ENCODE assay signal across 10 cellular contexts in genomic region chr2:62200868-62201267, GRCh38. TPM values are rescaled to one million over a fixed set of nuclear protein-coding genes. Genes with fewer than 3 reads are reported as not detected.
DNase-seq lines count a peak whose midpoint lies in the region; ATAC-seq and TF ChIP-seq lines count a peak whose summit lies in the region.
"Had no signal": no experiment of that assay in that cellular context is flagged by ENCODE, and none has a peak within 500 bp of the region (broad histone marks: within the 10 kb centered on the region; RNA-seq: fewer than 3 reads in every experiment).

No MANE protein-coding gene starts in this region.

- peaks cover 18% of the 10 kb centered on the region for H3K36me3 Mint-ChIP-seq in activated CD4-positive, alpha-beta T cell treated with anti-CD3 and anti-CD28 coated beads, Interleukin-2, amount 10 ng/mL, durations not matched to agents 24 days and 14 days (ENCODE audit: low read depth)
- peaks cover 54% of the 10 kb centered on the region for H3K36me3 Mint-ChIP-seq in activated CD8-positive, alpha-beta T cell treated with anti-CD3 and anti-CD28 coated beads for 36 hours (ENCODE audit: low read depth)
- no peaks in the 10 kb centered on the region for H3K36me3 Mint-ChIP-seq in natural killer cell treated with Interleukin-12 subunit alpha and Interleukin-12 subunit beta and Interleukin-15 and Interleukin-18, amount 100 ng/mL, for 72 hours

- no peaks in the 10 kb centered on the region for H3K9me3 Mint-ChIP-seq in activated CD4-positive, alpha-beta T cell treated with anti-CD3 and anti-CD28 coated beads, Interleukin-2, amount 10 ng/mL, durations not matched to agents 24 days and 14 days
- H3K9me3 Mint-ChIP-seq in activated CD8-positive, alpha-beta T cell treated with anti-CD3 and anti-CD28 coated beads for 36 hours = no peaks in the 10 kb centered on the region
- H3K9me3 Mint-ChIP-seq in natural killer cell treated with Interleukin-12 subunit alpha and Interleukin-12 subunit beta and Interleukin-15 and Interleukin-18, amount 100 ng/mL, for 72 hours = peaks cover 3% of the 10 kb centered on the region

- no peaks in the 10 kb centered on the region for H3K27me3 Mint-ChIP-seq in activated CD4-positive, alpha-beta T cell treated with anti-CD3 and anti-CD28 coated beads, Interleukin-2, amount 10 ng/mL, durations not matched to agents 24 days and 14 days
- no peaks in the 10 kb centered on the region for H3K27me3 Mint-ChIP-seq in activated CD8-positive, alpha-beta T cell treated with anti-CD3 and anti-CD28 coated beads for 36 hours
- H3K27me3 Mint-ChIP-seq in natural killer cell treated with Interleukin-12 subunit alpha and Interleukin-12 subunit beta and Interleukin-15 and Interleukin-18, amount 100 ng/mL, for 72 hours = no peaks in the 10 kb centered on the region

- H3K27ac ChIP-seq in aorta (ENCODE audit: low read depth in 1 of 2, low read length in 2 of 2) = no peak overlapping the region
- no peak overlapping the region for H3K27ac ChIP-seq in right cardiac atrium (ENCODE audit: low read length)
- H3K27ac ChIP-seq: vagina had no signal

- H3K4me3 Mint-ChIP-seq in activated CD4-positive, alpha-beta T cell treated with anti-CD3 and anti-CD28 coated beads, Interleukin-2, amount 10 ng/mL, durations not matched to agents 24 days and 14 days = peak overlapping the region; percentile 89
- H3K4me3 Mint-ChIP-seq in activated CD8-positive, alpha-beta T cell treated with anti-CD3 and anti-CD28 coated beads for 36 hours = peak overlapping the region; percentile 96
- H3K4me3 Mint-ChIP-seq in natural killer cell treated with Interleukin-12 subunit alpha and Interleukin-12 subunit beta and Interleukin-15 and Interleukin-18, amount 100 ng/mL, for 72 hours = peak overlapping the region; percentile 86

- DNase-seq in activated CD4-positive, alpha-beta T cell treated with anti-CD3 and anti-CD28 coated beads, Interleukin-2, amount 10 ng/mL, durations not matched to agents 24 days and 14 days = no peak
- no peak for DNase-seq in activated CD4-positive, alpha-beta T cell treated with anti-CD3 and anti-CD28 coated beads for 4 hours
- DNase-seq in activated CD8-positive, alpha-beta T cell treated with anti-CD3 and anti-CD28 coated beads for 36 hours = no peak
- no peak for DNase-seq in natural killer cell treated with Interleukin-12 subunit alpha and Interleukin-12 subunit beta and Interleukin-15 and Interleukin-18, amount 100 ng/mL, for 72 hours (ENCODE audit: low spot score)
- DNase-seq in aorta = no peak
- DNase-seq in right cardiac atrium = no peak
- DNase-seq: kidney glomerular epithelial cell had no signal

- peaks cover 0 to 6% of the 10 kb centered on the region in 2 donors for H3K4me1 ChIP-seq in aorta (ENCODE audit: control insufficient read depth in 1 of 2, insufficient read depth in 2 of 2, low read length in 2 of 2)
- peaks cover 11% of the 10 kb centered on the region for H3K4me1 ChIP-seq in right cardiac atrium (ENCODE audit: control insufficient read depth, insufficient read depth, low read length)

- H3K9me3 ChIP-seq in aorta (ENCODE audit: control insufficient read depth, low read length) (no peaks in the 10 kb centered on the region), right cardiac atrium (ENCODE audit: control insufficient read depth, low read length) (no peaks in the 10 kb centered on the region)
- H3K9me3 ChIP-seq: vagina had no signal

- ATAC-seq in activated CD8-positive, alpha-beta T cell treated with anti-CD3 and anti-CD28 coated beads for 36 hours = no peak
- ATAC-seq in natural killer cell treated with Interleukin-12 subunit alpha and Interleukin-12 subunit beta and Interleukin-15 and Interleukin-18, amount 100 ng/mL, for 72 hours = no peak
- ATAC-seq in aorta (ENCODE audit: low FRiP score) (no peak), HG02870 (IDR thresholded peaks at IDR 0.05; ENCODE audit: unreplicated experiment) (no peak), right cardiac atrium (no peak)

- peaks cover 62% of the 10 kb centered on the region for H3K4me1 Mint-ChIP-seq in activated CD4-positive, alpha-beta T cell treated with anti-CD3 and anti-CD28 coated beads, Interleukin-2, amount 10 ng/mL, durations not matched to agents 24 days and 14 days
- peaks cover 70% of the 10 kb centered on the region for H3K4me1 Mint-ChIP-seq in activated CD8-positive, alpha-beta T cell treated with anti-CD3 and anti-CD28 coated beads for 36 hours (ENCODE audit: low read depth)
- peaks cover 65 to 72% of the 10 kb centered on the region in 2 donors for H3K4me1 Mint-ChIP-seq in natural killer cell treated with Interleukin-12 subunit alpha and Interleukin-12 subunit beta and Interleukin-15 and Interleukin-18, amount 100 ng/mL, for 72 hours (ENCODE audit: low read depth in 2 of 2)

- no peaks in the 10 kb centered on the region for H3K27me3 ChIP-seq in aorta (ENCODE audit: control insufficient read depth in 1 of 2, insufficient read depth in 2 of 2, low read length in 1 of 2)
- no peaks in the 10 kb centered on the region for H3K27me3 ChIP-seq in right cardiac atrium (ENCODE audit: control insufficient read depth, insufficient read depth)
- H3K27me3 ChIP-seq: vagina had no signal

- no peaks in the 10 kb centered on the region for H3K36me3 ChIP-seq in aorta (ENCODE audit: control insufficient read depth in 1 of 2, insufficient read depth in 2 of 2, low read length in 1 of 2)
- H3K36me3 ChIP-seq: vagina had no signal

- H3K4me3 ChIP-seq in GM12875 (ENCODE audit: low read depth, low read length) (peak overlapping the region; percentile 23), aorta (ENCODE audit: low read length in 2 of 2) (no peak overlapping the region), right cardiac atrium (ENCODE audit: low read length) (no peak overlapping the region)
- H3K4me3 ChIP-seq: vagina had no signal

- TF ChIP-seq CTCF in GM12875 (IDR thresholded peaks at IDR 0.05; ENCODE audit: borderline replicate concordance, insufficient read depth, low read depth, low read length) = no peak
- no peak for TF ChIP-seq CTCF in activated CD8-positive, alpha-beta T cell treated with anti-CD3 and anti-CD28 coated beads for 36 hours (IDR thresholded peaks at IDR 0.05)

- 78 to 80% methylated on average over 3 of the region's 3 CpGs for WGBS in aorta, 2 donors
- 66% methylated on average over 3 of the region's 3 CpGs for WGBS in right cardiac atrium

- intact Hi-C loops in activated CD4-positive, alpha-beta T cell treated with anti-CD3 and anti-CD28 coated beads, Interleukin-2, amount 10 ng/mL, durations not matched to agents 24 days and 14 days (cut with micrococcal nuclease) = loop anchor here (1.0 to 2.0 kb wide), 3 partner anchors 7 to 313 kb away; partner anchors contain the start of gene CCT4
- intact Hi-C loops in activated CD8-positive, alpha-beta T cell treated with anti-CD3 and anti-CD28 coated beads for 36 hours (cut with micrococcal nuclease) = loop anchor here (2.0 kb wide), 1 partner anchor 104 kb away; no protein-coding TSS in a partner anchor
- intact Hi-C loops in aorta (cut with DNase I) (no loop called here), right cardiac atrium (cut with DNase I) (no loop called here)

- CTCF ChIA-PET in activated CD8-positive, alpha-beta T cell treated with anti-CD3 and anti-CD28 coated beads for 36 hours (lab: Charles Lee) = interaction anchor here (0.7 to 3.4 kb wide), 8 partner anchors 9 to 282 kb away, joined by 3 to 12 read pairs (median 4); no protein-coding TSS in a partner anchor

- peak overlapping the region; percentile 92 for H3K27ac Mint-ChIP-seq in activated CD4-positive, alpha-beta T cell treated with anti-CD3 and anti-CD28 coated beads, Interleukin-2, amount 10 ng/mL, durations not matched to agents 24 days and 14 days
- peak overlapping the region; percentile 96 for H3K27ac Mint-ChIP-seq in activated CD8-positive, alpha-beta T cell treated with anti-CD3 and anti-CD28 coated beads for 36 hours
- H3K27ac Mint-ChIP-seq in natural killer cell treated with Interleukin-12 subunit alpha and Interleukin-12 subunit beta and Interleukin-15 and Interleukin-18, amount 100 ng/mL, for 72 hours = peak overlapping the region; percentile 67 to 86

- POLR2A ChIA-PET in activated CD8-positive, alpha-beta T cell treated with anti-CD3 and anti-CD28 coated beads for 36 hours (lab: Charles Lee) = interaction anchor here (0.9 to 9.3 kb wide), 7 partner anchors 9 to 113 kb away, joined by 3 to 112 read pairs (median 5); no protein-coding TSS in a partner anchor

RNA-seq across cellular contexts. Expression of gene B3GNT2, which starts 5.0 kb away (rescaled TPM):
- total RNA-seq in activated CD4-positive, alpha-beta T cell treated with anti-CD3 and anti-CD28 coated beads, Interleukin-2, amount 10 ng/mL, durations not matched to agents 24 days and 14 days = 30.4 and 30.9 TPM in 2 replicates
- 10 to 100 TPM; 44.3 to 45.5 TPM for total RNA-seq in activated CD8-positive, alpha-beta T cell treated with anti-CD3 and anti-CD28 coated beads for 36 hours
- total RNA-seq in natural killer cell treated with Interleukin-12 subunit alpha and Interleukin-12 subunit beta and Interleukin-15 and Interleukin-18, amount 100 ng/mL, for 72 hours = 10 to 100 TPM; 29.8 to 31.0 TPM
- total RNA-seq in aorta (10 to 100 TPM; 16.4 to 26.0 TPM), right cardiac atrium (10 to 100 TPM; 14.5 to 17.4 (median 17.0) TPM)
- polyA plus RNA-seq in aorta (10 to 100 TPM; 17.0 to 29.1 TPM), right cardiac atrium (14.1 TPM)

Comparison
In these comparisons a context has a peak if more than half of its experiments do, and no peak if none do; other contexts are left out.
1. intact Hi-C loops: an anchor here in activated CD4-positive, alpha-beta T cell treated with anti-CD3 and anti-CD28 coated beads, Interleukin-2, amount 10 ng/mL, durations not matched to agents 24 days and 14 days (1.0 to 2.0 kb wide) and activated CD8-positive, alpha-beta T cell treated with anti-CD3 and anti-CD28 coated beads for 36 hours (2.0 kb wide); none called in aorta and right cardiac atrium.